ENCODE assay signal across 10 cellular contexts in the genomic region with DNA sequence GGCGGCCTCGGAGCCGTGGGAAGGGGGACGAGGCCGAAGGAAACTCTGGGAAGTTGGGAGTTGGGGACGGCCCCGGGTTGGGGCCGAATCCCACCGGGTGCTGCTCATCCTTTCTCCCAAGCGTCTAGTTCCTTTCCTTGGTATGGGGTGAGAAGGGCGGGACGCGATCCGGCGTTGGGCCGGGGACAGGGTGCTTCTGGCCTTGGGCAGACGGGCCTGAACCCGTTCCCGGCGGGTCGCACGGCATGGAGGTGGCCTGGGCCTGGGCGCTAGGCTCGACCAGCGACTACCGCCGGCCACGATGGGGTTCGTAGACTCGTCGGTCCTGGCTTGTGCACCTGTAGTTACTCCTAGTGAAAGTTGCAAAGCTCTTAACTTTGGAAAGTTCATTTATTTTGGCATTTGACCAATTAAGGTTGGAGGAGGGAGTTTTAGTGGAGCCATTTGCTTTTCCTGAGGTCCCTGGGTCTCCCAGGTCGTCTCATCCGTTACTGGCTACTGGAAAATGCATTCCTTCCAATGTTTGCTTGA. TPM values are rescaled to one million over a fixed set of nuclear protein-coding genes. Genes with fewer than 3 reads are reported as not detected.
DNase-seq lines count a peak whose midpoint lies in the region; ATAC-seq and TF ChIP-seq lines count a peak whose summit lies in the region.
"Had no signal": no experiment of that assay in that cellular context is flagged by ENCODE, and none has a peak within 500 bp of the region (broad histone marks: within the 10 kb centered on the region; RNA-seq: fewer than 3 reads in every experiment).

No MANE protein-coding gene starts in this region.

- H3K4me3 Mint-ChIP-seq in T-cell, result peak overlapping the region in 2 of 3 donors; percentile 39 to 63

- CTCF ChIA-PET in T-cell (lab: Charles Lee), result no interaction called here

- peaks cover 2 to 7% (median 4%) of the 10 kb centered on the region in 3 donors for H3K4me1 Mint-ChIP-seq in T-cell

- no peak for ATAC-seq in T-cell (replicated peaks in 1 of 4)
- no peak for ATAC-seq in HG02885 (IDR thresholded peaks at IDR 0.05; ENCODE audit: poor library complexity, unreplicated experiment)

- H3K27ac ChIP-seq in right atrium auricular region, result no peak overlapping the region

- H3K27me3 ChIP-seq in right atrium auricular region, result no peaks in the 10 kb centered on the region

- H3K27me3 Mint-ChIP-seq in T-cell, result peaks cover 37 to 51% of the 10 kb centered on the region in 2 donors

- peaks cover 0 to 4% (median 0%) of the 10 kb centered on the region in 3 donors for H3K9me3 Mint-ChIP-seq in T-cell

- H3K36me3 ChIP-seq in right atrium auricular region, result no peaks in the 10 kb centered on the region

- no peaks in the 10 kb centered on the region for H3K36me3 Mint-ChIP-seq in T-cell

- no peak for TF ChIP-seq CTCF in right atrium auricular region (IDR thresholded peaks at IDR 0.05)

- no peak overlapping the region for H3K27ac Mint-ChIP-seq in T-cell

- H3K9me3 ChIP-seq in right atrium auricular region, result no peaks in the 10 kb centered on the region

- DNase-seq in GM03348 (ENCODE audit: low spot score) (peak; percentile 5), T-cell (no peak), right atrium auricular region (ENCODE audit: low spot score) (no peak), posterior cingulate gyrus (peak in 7 of 10 donors; percentile 7 to 86 (median 29)), GF-D8 (lab: John Stamatoyannopoulos, UW) (no peak)
- no peak for DNase-seq in stimulated activated CD4-positive, alpha-beta T cell treated with anti-CD3 and anti-CD28 coated beads, Interleukin-4, amount 100 ng/mL, for 24 hours
- no peak for DNase-seq in stimulated activated CD4-positive, alpha-beta T cell treated with anti-CD3 and anti-CD28 coated beads, Interleukin-2, amount 100 ng/mL, for 48 hours
- DNase-seq: NCI-H1048, RPMI8226 had no signal

- peaks cover 0 to 10% of the 10 kb centered on the region in 2 donors for H3K4me1 ChIP-seq in right atrium auricular region

- peak overlapping the region; percentile 43 to 57 for H3K4me3 ChIP-seq in right atrium auricular region

- POLR2A ChIA-PET in T-cell (lab: Charles Lee), result interaction anchor here in 1 of 2 donors (0.6 kb wide), 1 partner anchor 10 kb away, joined by 3 read pairs; no protein-coding TSS in a partner anchor

- intact Hi-C loops in posterior cingulate gyrus (cut with DNase I), result loop anchor here (10.0 kb wide), 1 partner anchor 432 kb away; no protein-coding TSS in a partner anchor

RNA-seq across cellular contexts. Expression of gene SYT9, which starts 1.0 kb away (rescaled TPM):
- not detected for total RNA-seq in T-cell
- under 1 TPM; 0.16 to 0.74 TPM for total RNA-seq in right atrium auricular region

Comparison
In these comparisons a context has a peak if more than half of its experiments do, and no peak if none do; other contexts are left out.
1. DNase-seq: peak in GM03348 (single experiment) and posterior cingulate gyrus (7 of 10); none in T-cell (0 of 34), right atrium auricular region (single experiment), GF-D8 (single experiment), stimulated activated CD4-positive, alpha-beta T cell treated with anti-CD3 and anti-CD28 coated beads, Interleukin-4, amount 100 ng/mL, for 24 hours (single experiment) and stimulated activated CD4-positive, alpha-beta T cell treated with anti-CD3 and anti-CD28 coated beads, Interleukin-2, amount 100 ng/mL, for 48 hours (0 of 2).